In the genomic region with DNA sequence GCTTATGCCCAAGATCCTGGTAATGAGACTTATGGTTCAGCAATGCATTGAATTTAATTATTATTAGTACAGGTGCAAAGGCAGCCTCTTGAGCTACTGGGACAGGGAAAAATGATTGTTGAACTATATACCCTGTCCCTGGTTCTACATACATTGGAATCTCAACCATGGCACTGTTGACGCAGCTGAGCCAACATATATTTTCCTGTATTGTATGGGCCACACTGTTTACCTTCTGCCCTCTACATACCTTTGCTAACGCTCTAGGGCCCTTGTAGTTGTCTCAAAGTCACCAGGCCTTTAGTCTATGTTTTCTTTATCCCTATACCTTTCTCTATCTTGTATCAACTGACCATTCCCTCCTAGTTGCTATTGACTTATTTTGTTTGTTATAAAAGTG, we compare ENCODE assay signal across 28 cellular contexts. TPM values are rescaled to one million over a fixed set of nuclear protein-coding genes. Genes with fewer than 3 reads are reported as not detected.
"Had no signal": no experiment of that assay in that cellular context is flagged by ENCODE, and none has a peak within 500 bp of the region (broad histone marks: within the 10 kb centered on the region; RNA-seq: fewer than 3 reads in every experiment).

No MANE protein-coding gene starts in this region.

- DNase-seq: activated CD4-positive, alpha-beta T cell treated with anti-CD3 and anti-CD28 coated beads, Interleukin-2, amount 10 ng/mL, durations not matched to agents 7 days and 5 days; activated CD8-positive, alpha-beta memory T cell treated with anti-CD3 and anti-CD28 coated beads, Interleukin-2, amount 10 ng/mL, durations not matched to agents 7 days and 5 days; activated CD8-positive, alpha-beta T cell treated with anti-CD3 and anti-CD28 coated beads for 36 hours; activated gamma-delta T cell treated with Interleukin-2 at 50 U/mL for 16 hours; activated T-cell treated with anti-CD3 and anti-CD28 coated beads for 4 hours; anterior cingulate cortex; body of pancreas; foreskin fibroblast; immature natural killer cell; natural killer cell; stimulated activated CD4-positive, alpha-beta T cell treated with anti-CD3 and anti-CD28 coated beads, Interleukin-4, amount 100 ng/mL, for 4 hours; stimulated activated naive CD8-positive, alpha-beta T cell treated with anti-CD3 and anti-CD28 coated beads, Interleukin-15, Interleukin-2, amounts not matched to agents 100 U/mL and 50 U/mL, for 24 hours; T-helper 2 cell; thyroid gland; upper lobe of right lung had no signal

- H3K36me3 ChIP-seq: cardiac muscle cell, prostate gland, thyroid gland had no signal

- H3K4me2 ChIP-seq: hepatocyte had no signal

- H3K27me3 ChIP-seq: body of pancreas, cardiac muscle cell, hepatocyte, thyroid gland, upper lobe of right lung had no signal

- H3K4me3 ChIP-seq: body of pancreas, cardiac muscle cell, hepatocyte, prostate gland, thyroid gland, upper lobe of right lung had no signal

- H3K9me3 ChIP-seq: body of pancreas, prostate gland, thyroid gland, upper lobe of right lung had no signal

- ATAC-seq: activated CD4-positive, CD25-positive, alpha-beta regulatory T cell treated with anti-CD3 and anti-CD28 coated beads, Interleukin-2, amount 50 U/mL, for 24 hours; activated CD8-positive, alpha-beta memory T cell treated with anti-CD3 and anti-CD28 coated beads, Interleukin-2, amount 10 ng/mL, durations not matched to agents 7 days and 5 days; activated CD8-positive, alpha-beta T cell treated with anti-CD3 and anti-CD28 coated beads for 36 hours; body of pancreas; left lobe of liver; natural killer cell; stimulated activated naive CD8-positive, alpha-beta T cell treated with anti-CD3 and anti-CD28 coated beads, Interleukin-15, Interleukin-2, amounts not matched to agents 100 U/mL and 50 U/mL, for 24 hours; upper lobe of right lung had no signal

- H2AFZ ChIP-seq: hepatocyte had no signal

- H3K27ac ChIP-seq: thyroid gland, upper lobe of right lung had no signal

RNA-seq across cellular contexts. Expression of gene KREMEN1, which starts 22.6 kb away (rescaled TPM):
- polyA plus RNA-seq: immature natural killer cell had no signal

RNA-seq across cellular contexts. Expression of gene C22orf31, which starts 33.8 kb away (rescaled TPM):
- total RNA-seq: activated CD4-positive, alpha-beta T cell treated with anti-CD3 and anti-CD28 coated beads, Interleukin-2, amount 10 ng/mL, durations not matched to agents 7 days and 5 days; activated CD8-positive, alpha-beta memory T cell treated with anti-CD3 and anti-CD28 coated beads, Interleukin-2, amount 10 ng/mL, durations not matched to agents 7 days and 5 days; activated CD8-positive, alpha-beta T cell treated with anti-CD3 and anti-CD28 coated beads for 36 hours; body of pancreas; cardiac muscle cell; chondrocyte; epithelial cell of proximal tubule; glomerular endothelial cell; hepatocyte; kidney epithelial cell; left lobe of liver; lung microvascular endothelial cell; natural killer cell; osteocyte; subcutaneous adipose tissue; thyroid gland; upper lobe of right lung had no signal
- polyA plus RNA-seq: cardiac muscle cell, fibroblast of lung, hepatocyte, immature natural killer cell had no signal
